26 cellular contexts compared by ENCODE assay signal in genomic region chr16:3142327-3142726, GRCh38. TPM values are rescaled to one million over a fixed set of nuclear protein-coding genes. Genes with fewer than 3 reads are reported as not detected.
"Had no signal": no experiment of that assay in that cellular context is flagged by ENCODE, and none has a peak within 500 bp of the region (broad histone marks: within the 10 kb centered on the region; RNA-seq: fewer than 3 reads in every experiment).

No MANE protein-coding gene starts in this region.

- H3K9me3 ChIP-seq: ascending aorta, esophagus muscularis mucosa, left lung, pancreas, tibial artery, uterus had no signal

- H3K4me3 Mint-ChIP-seq: activated CD4-positive, alpha-beta T cell treated with anti-CD3 and anti-CD28 coated beads, Interleukin-2, amount 10 ng/mL, durations not matched to agents 7 days and 5 days; activated CD8-positive, alpha-beta T cell treated with anti-CD3 and anti-CD28 coated beads, Interleukin-2, amount 10 ng/mL, durations not matched to agents 7 days and 5 days; activated naive CD4-positive, alpha-beta T cell treated with anti-CD3 and anti-CD28 coated beads, Interleukin-2, amount 10 ng/mL, durations not matched to agents 7 days and 5 days; activated T-cell treated with anti-CD3 and anti-CD28 coated beads, Interleukin-2, amount 50 U/mL, for 4 hours; memory B cell; neural progenitor cell had no signal

- H3K4me3 ChIP-seq: ascending aorta, esophagus muscularis mucosa, left lung, neural progenitor cell, pancreas, tibial artery, uterus had no signal

- H3K4me2 ChIP-seq: neural progenitor cell had no signal

- H3K27me3 ChIP-seq: ascending aorta, esophagus muscularis mucosa, left lung, pancreas, tibial artery, uterus had no signal

- H3K9me3 Mint-ChIP-seq: activated CD4-positive, alpha-beta T cell treated with anti-CD3 and anti-CD28 coated beads, Interleukin-2, amount 10 ng/mL, durations not matched to agents 7 days and 5 days; activated naive CD4-positive, alpha-beta T cell treated with anti-CD3 and anti-CD28 coated beads, Interleukin-2, amount 10 ng/mL, durations not matched to agents 7 days and 5 days; activated T-cell treated with anti-CD3 and anti-CD28 coated beads, Interleukin-2, amount 50 U/mL, for 4 hours; memory B cell; neural progenitor cell had no signal

- H3K27ac ChIP-seq: ascending aorta, esophagus muscularis mucosa, left lung, neural progenitor cell, pancreas, tibial artery, uterus had no signal

- H3K27me3 Mint-ChIP-seq: activated CD4-positive, alpha-beta T cell treated with anti-CD3 and anti-CD28 coated beads, Interleukin-2, amount 10 ng/mL, durations not matched to agents 7 days and 5 days; memory B cell had no signal

- ATAC-seq: activated CD8-positive, alpha-beta T cell treated with anti-CD3 and anti-CD28 coated beads, Interleukin-2, amount 10 ng/mL, durations not matched to agents 7 days and 5 days; activated T-cell treated with anti-CD3 and anti-CD28 coated beads, Interleukin-2, amount 50 U/mL, for 4 hours; left lung; pancreas; SK-N-SH treated with all-trans-retinoic acid at 6 μM for 48 hours; stimulated activated naive CD8-positive, alpha-beta T cell treated with anti-CD3 and anti-CD28 coated beads, Interleukin-15, Interleukin-2, amounts not matched to agents 100 U/mL and 50 U/mL, for 24 hours had no signal

- DNase-seq: activated CD4-positive, alpha-beta T cell treated with anti-CD3 and anti-CD28 coated beads, Interleukin-2, amount 10 ng/mL, durations not matched to agents 7 days and 5 days; activated CD8-positive, alpha-beta memory T cell treated with anti-CD3 and anti-CD28 coated beads, Interleukin-2, amount 50 U/mL, for 4 hours; activated CD8-positive, alpha-beta T cell treated with anti-CD3 and anti-CD28 coated beads, Interleukin-2, amount 10 ng/mL, durations not matched to agents 7 days and 5 days; activated effector memory CD4-positive, alpha-beta T cell treated with Interleukin-2 at 50 U/mL for 16 hours; activated naive CD4-positive, alpha-beta T cell treated with anti-CD3 and anti-CD28 coated beads, Interleukin-2, amount 10 ng/mL, durations not matched to agents 7 days and 5 days; activated T-cell treated with anti-CD3 and anti-CD28 coated beads, Interleukin-2, amount 50 U/mL, for 4 hours; cerebellar nuclear complex; effector CD4-positive, alpha-beta T cell; hippocampal formation; islet precursor cell; stimulated activated CD4-positive, alpha-beta T cell treated with anti-CD3 and anti-CD28 coated beads, Interleukin-12 subunit alpha, Interleukin-12 subunit beta, amount 100 ng/mL, for 4 hours; stimulated activated CD4-positive, alpha-beta T cell treated with anti-CD3 and anti-CD28 coated beads, Interleukin-2, amount 100 ng/mL, for 24 hours; stimulated activated naive CD8-positive, alpha-beta T cell treated with anti-CD3 and anti-CD28 coated beads, Interleukin-15, Interleukin-2, amounts not matched to agents 100 U/mL and 50 U/mL, for 24 hours; substantia nigra; T-helper 1 cell; T1000; tibial artery; uterus had no signal

- H3K4me1 Mint-ChIP-seq: activated CD4-positive, alpha-beta T cell treated with anti-CD3 and anti-CD28 coated beads, Interleukin-2, amount 10 ng/mL, durations not matched to agents 7 days and 5 days; memory B cell had no signal

- H3K27ac Mint-ChIP-seq: activated CD4-positive, alpha-beta T cell treated with anti-CD3 and anti-CD28 coated beads, Interleukin-2, amount 10 ng/mL, durations not matched to agents 7 days and 5 days; activated CD8-positive, alpha-beta T cell treated with anti-CD3 and anti-CD28 coated beads, Interleukin-2, amount 10 ng/mL, durations not matched to agents 7 days and 5 days; activated naive CD4-positive, alpha-beta T cell treated with anti-CD3 and anti-CD28 coated beads, Interleukin-2, amount 10 ng/mL, durations not matched to agents 7 days and 5 days; memory B cell; neural progenitor cell had no signal

- H3K4me1 ChIP-seq: ascending aorta, left lung, neural progenitor cell, pancreas, tibial artery, uterus had no signal

- H3K9ac ChIP-seq: neural progenitor cell had no signal

- FAIRE-seq: pancreas had no signal

- H3K36me3 ChIP-seq: neural progenitor cell, uterus had no signal

- H2AFZ ChIP-seq: neural progenitor cell had no signal

RNA-seq across cellular contexts. Expression of gene ZNF205, which starts 29.9 kb away (rescaled TPM):
- total RNA-seq: activated CD4-positive, alpha-beta T cell treated with anti-CD3 and anti-CD28 coated beads, Interleukin-2, amount 10 ng/mL, durations not matched to agents 7 days and 5 days; activated CD8-positive, alpha-beta T cell treated with anti-CD3 and anti-CD28 coated beads, Interleukin-2, amount 10 ng/mL, durations not matched to agents 7 days and 5 days had no signal

RNA-seq across cellular contexts. Expression of gene ZSCAN10, which starts 43.2 kb away (rescaled TPM):
- total RNA-seq: ascending aorta, esophagus muscularis mucosa, left lung, uterus had no signal
- polyA plus RNA-seq: pancreas had no signal

RNA-seq across cellular contexts. Expression of gene OR1F1, which starts 45.7 kb away (rescaled TPM):
- total RNA-seq: activated CD4-positive, alpha-beta T cell treated with anti-CD3 and anti-CD28 coated beads, Interleukin-2, amount 10 ng/mL, durations not matched to agents 7 days and 5 days; activated CD8-positive, alpha-beta T cell treated with anti-CD3 and anti-CD28 coated beads, Interleukin-2, amount 10 ng/mL, durations not matched to agents 7 days and 5 days; activated T-cell treated with anti-CD3 and anti-CD28 coated beads, Interleukin-2, amount 50 U/mL, for 4 hours; ascending aorta; esophagus muscularis mucosa; left lung; mononuclear cell; pancreas; uterus had no signal
- polyA plus RNA-seq: pancreas had no signal
